18 cellular contexts compared by ENCODE assay signal in genomic region chr7:157905740-157906461, GRCh38.
A peak's percentile ranks its signal among the peaks of the same experiment; 100 is the strongest.
DNase-seq lines count a peak whose midpoint lies in the region; ATAC-seq, FAIRE-seq and TF ChIP-seq lines count a peak whose summit lies in the region.
"Had no signal": no experiment of that assay in that cellular context is flagged by ENCODE, and none has a peak within 500 bp of the region (broad histone marks: within the 10 kb centered on the region; RNA-seq: fewer than 3 reads in every experiment).

No MANE protein-coding gene starts in this region.

- H2AFZ ChIP-seq in GM23338 = no peak overlapping the region
- H2AFZ ChIP-seq in K562 (ENCODE audit: low read depth, low read length) = no peak overlapping the region

- CTCF ChIA-PET in HEK293 (lab: Yijun Ruan, JAX) (interaction anchor here (0.6 kb wide), 1 partner anchor 465 kb away, joined by 3 read pairs; no protein-coding TSS in a partner anchor), K562 (lab: Yijun Ruan, JAX; ENCODE audit: low intra/inter-chr PET ratio) (no interaction called here)

- peaks cover 95% of the 10 kb centered on the region for H3K9me3 Mint-ChIP-seq in GM23338
- H3K9me3 Mint-ChIP-seq: activated T-helper 1 cell treated with anti-CD3 and anti-CD28 coated beads, Interleukin-12 subunit alpha, Interleukin-12 subunit beta, Interleukin-2, Interleukin-4 antibody, amounts not matched to agents 30 ng/mL and 10 ng/mL and 1 ng/mL, durations not matched to agents 14 hours and 24 hours and 36 hours; naive thymus-derived CD8-positive, alpha-beta T cell; T-helper 1 cell treated with Interleukin-12 subunit alpha and Interleukin-12 subunit beta and Interleukin-4 antibody, amounts not matched to agents 30 μg/mL and 1 μg/mL, for 36 hours had no signal

- TF ChIP-seq CTCF in GM23338 (conservative IDR thresholded peaks at IDR 0.05; ENCODE audit: low read depth in 2 of 2) (no peak), HEK293 (tag by site-specific recombination; IDR thresholded peaks at IDR 0.05) (no peak), K562 (IDR thresholded peaks at IDR 0.05 in 2 of 3, conservative IDR thresholded peaks at IDR 0.05 in 1 of 3; ENCODE audit: insufficient read depth in 2 of 3, low read depth in 1 of 3, low read length in 3 of 3) (no peak), right lobe of liver (IDR thresholded peaks at IDR 0.05) (no peak)

- peak; percentile 1 for DNase-seq in GM23338 (ENCODE audit: low spot score)
- peak; percentile 13 to 48 (median 42) for DNase-seq in K562 (ENCODE audit: extremely low read depth in 1 of 4, low spot score in 3 of 4)
- DNase-seq in right lobe of liver = peak in 1 of 3 donors; percentile 42
- DNase-seq in A172 (ENCODE audit: low spot score) = no peak
- DNase-seq in NCI-H1694 treated with DMSO at 0.1 percent for 48 hours (lab: John Stamatoyannopoulos, UW) = no peak
- no peak for DNase-seq in GM12892 (ENCODE audit: insufficient read length)
- DNase-seq: naive thymus-derived CD8-positive, alpha-beta T cell; NCI-H2081 treated with DMSO at 0.1 percent for 48 hours; spleen had no signal

- H3K27ac Mint-ChIP-seq in GM23338 = no peak overlapping the region
- H3K27ac Mint-ChIP-seq: activated T-helper 1 cell treated with anti-CD3 and anti-CD28 coated beads, Interleukin-12 subunit alpha, Interleukin-12 subunit beta, Interleukin-2, Interleukin-4 antibody, amounts not matched to agents 30 ng/mL and 10 ng/mL and 1 ng/mL, durations not matched to agents 14 hours and 24 hours and 36 hours; B cell; progenitor cell of endocrine pancreas; T-helper 1 cell treated with Interleukin-12 subunit alpha and Interleukin-12 subunit beta and Interleukin-4 antibody, amounts not matched to agents 30 μg/mL and 1 μg/mL, for 36 hours had no signal

- H3F3A ChIP-seq in GM23338 (replicated peaks; ENCODE audit: low read depth) = no peaks in the 10 kb centered on the region

- no peak for TF ChIP-seq POLR2A in K562 (conservative IDR thresholded peaks at IDR 0.05)
- TF ChIP-seq POLR2A in right lobe of liver (IDR thresholded peaks at IDR 0.05) = no peak
- no peak for TF ChIP-seq POLR2A in GM12892 (IDR thresholded peaks at IDR 0.05; ENCODE audit: low read depth, low read length)

- H3K27ac ChIP-seq in GM23338 (ENCODE audit: low read depth) = no peak overlapping the region
- H3K27ac ChIP-seq in HEK293 (ENCODE audit: extremely low read depth, low read depth, low read length) = no peak overlapping the region
- no peak overlapping the region for H3K27ac ChIP-seq in K562 (ENCODE audit: extremely low read depth, low read depth, low read length)
- H3K27ac ChIP-seq in right lobe of liver = no peak overlapping the region
- H3K27ac ChIP-seq: esophagus muscularis mucosa, spleen, thoracic aorta had no signal

- no peak for ATAC-seq in GM23338
- peak; percentile 63 for ATAC-seq in K562
- peak in 3 of 4 donors; percentile 22 to 40 (median 29) for ATAC-seq in right lobe of liver
- ATAC-seq: naive thymus-derived CD8-positive, alpha-beta T cell had no signal

- H3K27me3 ChIP-seq in GM23338 (ENCODE audit: insufficient read depth) = no peaks in the 10 kb centered on the region
- H3K27me3 ChIP-seq in K562 (ENCODE audit: control insufficient read depth in 2 of 2, insufficient read depth in 2 of 2, low read length in 2 of 2) = peaks cover 43 to 90% of the 10 kb centered on the region in 2 experiments
- no peaks in the 10 kb centered on the region for H3K27me3 ChIP-seq in right lobe of liver
- H3K27me3 ChIP-seq: esophagus muscularis mucosa had no signal

- no TSS peak for BruUV-seq in K562 (replicated peaks; lab: Mats Ljungman, UMichigan)

- in situ Hi-C loops in K562 (cut with MboI) = no loop called here

- H3K4me2 ChIP-seq in GM23338 (no peak overlapping the region), K562 (ENCODE audit: insufficient read depth, low read length) (no peak overlapping the region)

- H3K9me3 ChIP-seq in HEK293 (ENCODE audit: control insufficient read depth, insufficient read depth, low read depth, low read length) = no peaks in the 10 kb centered on the region
- H3K9me3 ChIP-seq in K562 (replicated peaks; ENCODE audit: control insufficient read depth, insufficient read depth, low read depth, low read length) = no peaks in the 10 kb centered on the region
- H3K9me3 ChIP-seq in right lobe of liver = no peaks in the 10 kb centered on the region
- H3K9me3 ChIP-seq: esophagus muscularis mucosa, thoracic aorta had no signal

- no peaks in the 10 kb centered on the region for H3K9me2 ChIP-seq in GM23338 (ENCODE audit: insufficient read depth)

- peaks cover 44% of the 10 kb centered on the region for H3K36me3 Mint-ChIP-seq in GM23338 (ENCODE audit: low read depth)
- H3K36me3 Mint-ChIP-seq: naive thymus-derived CD8-positive, alpha-beta T cell had no signal

- no peaks in the 10 kb centered on the region for H3K79me2 ChIP-seq in GM23338 (replicated peaks; ENCODE audit: insufficient read depth)
- no peaks in the 10 kb centered on the region for H3K79me2 ChIP-seq in K562 (ENCODE audit: control insufficient read depth, insufficient read depth, low read length)

- H3K4me3 Mint-ChIP-seq in GM23338 = no peak overlapping the region
- H3K4me3 Mint-ChIP-seq: activated T-helper 1 cell treated with anti-CD3 and anti-CD28 coated beads, Interleukin-12 subunit alpha, Interleukin-12 subunit beta, Interleukin-2, Interleukin-4 antibody, amounts not matched to agents 30 ng/mL and 10 ng/mL and 1 ng/mL, durations not matched to agents 14 hours and 24 hours and 36 hours; B cell; naive thymus-derived CD8-positive, alpha-beta T cell; T-helper 1 cell treated with Interleukin-12 subunit alpha and Interleukin-12 subunit beta and Interleukin-4 antibody, amounts not matched to agents 30 μg/mL and 1 μg/mL, for 36 hours had no signal

- POLR2A ChIA-PET in HEK293 (lab: Yijun Ruan, JAX) (no interaction called here), K562 (lab: Yijun Ruan, JAX) (no interaction called here)

- TF ChIP-seq EP300 in K562 (IDR thresholded peaks at IDR 0.05; ENCODE audit: low read length) = no peak

- intact Hi-C loops in K562 (cut with micrococcal nuclease) = no loop called here
- intact Hi-C loops in right lobe of liver (cut with DNase I) = no loop called here

- no peaks in the 10 kb centered on the region for H4K20me1 ChIP-seq in GM23338 (replicated peaks; ENCODE audit: insufficient read depth)
- peaks cover 10% of the 10 kb centered on the region; the same call in 1 of the 2 replicates for H4K20me1 ChIP-seq in K562 (replicated peaks; ENCODE audit: control insufficient read depth, insufficient read depth, low read length)

- WGBS in K562 (ENCODE audit: insufficient coverage, low coverage, missing lambda C conversion rate) = 2% methylated on average over 19 of the region's 19 CpGs
- WGBS in right lobe of liver (ENCODE audit: insufficient coverage, low coverage, low lambda C conversion rate, missing lambda C conversion rate) = 31% methylated on average over 14 of the region's 19 CpGs

- no peaks in the 10 kb centered on the region for H3K4me1 Mint-ChIP-seq in GM23338
- H3K4me1 Mint-ChIP-seq: B cell had no signal

- no peak for FAIRE-seq in K562 (lab: Jason Lieb, UNC)
- no peak for FAIRE-seq in GM12892 (lab: Jason Lieb, UNC)
- FAIRE-seq: bronchial epithelial cell had no signal

- H3K27me3 Mint-ChIP-seq in GM23338 (ENCODE audit: insufficient read depth, low read depth, poor library complexity) = peaks cover 5% of the 10 kb centered on the region
- H3K27me3 Mint-ChIP-seq: B cell; naive thymus-derived CD8-positive, alpha-beta T cell had no signal

- no peaks in the 10 kb centered on the region for H3K9me1 ChIP-seq in K562 (ENCODE audit: control insufficient read depth, insufficient read depth, low read length)

- H3K9ac ChIP-seq in K562 (ENCODE audit: insufficient read depth in 1 of 2, low read depth in 2 of 2, low read length in 2 of 2) = no peak overlapping the region

- no peak for TF ChIP-seq RAD21 in K562 (CRISPR knock-in tag; conservative IDR thresholded peaks at IDR 0.05 in 1 of 2, IDR thresholded peaks at IDR 0.05 in 1 of 2)

- H3K4me1 ChIP-seq in GM23338 (ENCODE audit: insufficient read depth) (no peaks in the 10 kb centered on the region), HEK293 (ENCODE audit: control insufficient read depth, insufficient read depth, low read length) (no peaks in the 10 kb centered on the region), K562 (replicated peaks in 1 of 2; ENCODE audit: control insufficient read depth in 2 of 2, insufficient read depth in 2 of 2, low read length in 2 of 2) (peaks cover 0 to 18% of the 10 kb centered on the region in 2 experiments; a peak in 1 of 5 replicates), right lobe of liver (no peaks in the 10 kb centered on the region)

- no peak overlapping the region for H3K4me3 ChIP-seq in GM23338
- H3K4me3 ChIP-seq in HEK293 (ENCODE audit: low read depth, low read length) = no peak overlapping the region
- H3K4me3 ChIP-seq in K562 = no peak overlapping the region
- H3K4me3 ChIP-seq in right lobe of liver = no peak overlapping the region
- H3K4me3 ChIP-seq: lung, spleen, thoracic aorta had no signal

- H3K36me3 ChIP-seq in GM23338 (ENCODE audit: insufficient read depth) (no peaks in the 10 kb centered on the region), HEK293 (ENCODE audit: control insufficient read depth in 2 of 2, insufficient read depth in 1 of 2, low read length in 2 of 2) (no peaks in the 10 kb centered on the region), K562 (ENCODE audit: control insufficient read depth, insufficient read depth, low read length) (no peaks in the 10 kb centered on the region), right lobe of liver (no peaks in the 10 kb centered on the region)
- H3K36me3 ChIP-seq: esophagus muscularis mucosa, spleen, thoracic aorta had no signal

TF ChIP-seq in K562, 482 proteins besides CTCF, POLR2A, EP300 and RAD21:
- 0 out of 2 replicates have a peak, but pooled peaks have one; percentile 12 for TF ChIP-seq NFIC (IDR thresholded peaks at IDR 0.05)
- no peak for TF ChIP-seq ZNF232 (CRISPR knock-in tag; IDR thresholded peaks at IDR 0.05)
- TF ChIP-seq NFATC3 (IDR thresholded peaks at IDR 0.05) = no peak
- no peak for TF ChIP-seq HIVEP1 (CRISPR knock-in tag; IDR thresholded peaks at IDR 0.05)
- TF ChIP-seq ZNF212 (CRISPR knock-in tag; IDR thresholded peaks at IDR 0.05) = no peak
- TF ChIP-seq LARP7 (IDR thresholded peaks at IDR 0.05) = no peak

Comparison
In these comparisons a context has a peak if more than half of its experiments do, and no peak if none do; other contexts are left out.
1. DNase-seq: peak in GM23338 (single experiment) and K562 (4 of 4); none in A172 (single experiment), NCI-H1694 treated with DMSO at 0.1 percent for 48 hours (single experiment) and GM12892 (single experiment).